12 cellular contexts compared by ENCODE assay signal in the genomic region with DNA sequence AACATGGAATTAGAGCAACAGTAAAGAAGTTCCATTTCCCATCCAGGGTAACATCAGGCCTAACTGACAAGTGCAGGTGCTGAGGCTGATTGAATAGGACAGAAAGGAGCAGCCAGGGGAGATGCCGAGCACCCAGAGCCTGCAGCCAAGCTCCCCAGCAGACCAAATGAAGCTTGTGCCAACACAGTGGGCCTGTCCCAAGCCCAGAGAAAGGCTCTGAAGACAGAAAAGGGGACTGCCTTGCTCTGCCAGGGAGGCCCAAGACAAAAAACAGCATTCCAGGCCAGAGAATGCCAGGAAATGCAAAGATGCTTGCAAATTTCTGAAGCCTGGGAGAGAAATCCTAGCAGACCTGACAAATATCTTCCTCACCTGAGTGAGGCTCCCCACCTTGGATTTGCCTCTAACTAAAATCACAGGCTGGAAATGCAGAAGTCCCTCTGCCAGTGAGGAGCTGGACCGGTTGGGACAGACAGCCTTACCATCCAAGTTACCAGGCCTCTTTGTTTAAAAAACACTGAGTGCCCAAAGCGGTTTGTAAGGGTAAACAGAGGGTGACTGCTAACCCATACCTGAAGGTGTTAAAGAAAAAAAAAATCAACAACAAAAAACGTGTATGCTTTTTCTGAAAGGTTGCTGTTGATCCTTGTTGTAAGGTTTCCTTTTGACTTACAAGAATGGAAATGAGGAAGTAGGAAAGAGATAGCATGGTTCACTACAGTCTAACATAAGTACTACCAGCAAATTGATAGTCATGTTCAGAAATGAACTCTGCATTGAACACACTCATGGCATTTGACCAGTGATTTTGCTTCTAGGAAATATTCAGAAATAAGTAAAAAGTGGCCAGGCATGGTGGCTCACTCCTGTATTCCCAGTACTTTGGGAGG. TPM values are rescaled to one million over a fixed set of nuclear protein-coding genes. Genes with fewer than 3 reads are reported as not detected.
A peak's percentile ranks its signal among the peaks of the same experiment; 100 is the strongest.
DNase-seq lines count a peak whose midpoint lies in the region; ATAC-seq, FAIRE-seq and TF ChIP-seq lines count a peak whose summit lies in the region.
"Had no signal": no experiment of that assay in that cellular context is flagged by ENCODE, and none has a peak within 500 bp of the region (broad histone marks: within the 10 kb centered on the region; RNA-seq: fewer than 3 reads in every experiment).

No MANE protein-coding gene starts in this region.

- no peak overlapping the region for H3K4me3 ChIP-seq in H7 (ENCODE audit: insufficient read depth, low read depth, low read length)
- H3K4me3 ChIP-seq in iPS-20b (ENCODE audit: low read length), result no peak overlapping the region
- H3K4me3 ChIP-seq in A673 (ENCODE audit: low read depth, low read length, poor library complexity, severe bottlenecking), result no peak overlapping the region
- no peak overlapping the region for H3K4me3 ChIP-seq in pancreas
- H3K4me3 ChIP-seq: transverse colon had no signal

- intact Hi-C loops in A673 (cut with micrococcal nuclease; ENCODE audit: unreplicated experiment) (no loop called here), pancreas (cut with DNase I) (no loop called here)

- BruUV-seq in A673 (replicated peaks; lab: Mats Ljungman, UMichigan), result no TSS peak

- peak overlapping the region; percentile 2; the same call in 1 of the 2 replicates for H3K9ac ChIP-seq in iPS-20b (ENCODE audit: low read depth, low read length)

- H3K27ac ChIP-seq in iPS-20b (ENCODE audit: low read length) (no peak overlapping the region), A673 (ENCODE audit: low read depth, low read length, poor library complexity, severe bottlenecking) (no peak overlapping the region), pancreas (no peak overlapping the region)
- H3K27ac ChIP-seq: transverse colon had no signal

- POLR2A ChIA-PET in A673 (lab: Charles Lee; ENCODE audit: low non-redundant PET), result no interaction called here

- H3K36me3 ChIP-seq in H7 (replicated peaks; ENCODE audit: control insufficient read depth, insufficient read depth, low read length) (no peaks in the 10 kb centered on the region), iPS-20b (ENCODE audit: insufficient read depth, low read depth, low read length) (no peaks in the 10 kb centered on the region), A673 (ENCODE audit: insufficient read depth, low read length, poor library complexity, severe bottlenecking) (no peaks in the 10 kb centered on the region), pancreas (no peaks in the 10 kb centered on the region)
- H3K36me3 ChIP-seq: transverse colon had no signal

- H3K4me1 ChIP-seq in iPS-20b (ENCODE audit: insufficient read depth, low read length) (peaks cover 18% of the 10 kb centered on the region), A673 (ENCODE audit: insufficient read depth, low read length, poor library complexity, severe bottlenecking) (no peaks in the 10 kb centered on the region), pancreas (peaks cover 6 to 10% (median 8%) of the 10 kb centered on the region in 3 donors)

- ATAC-seq in GM18861 (IDR thresholded peaks at IDR 0.05; ENCODE audit: unreplicated experiment) (peak; percentile 96), HG03575 (IDR thresholded peaks at IDR 0.05; ENCODE audit: extremely low read depth, insufficient number of reproducible peaks, low FRiP score, unreplicated experiment) (peak; percentile 92), pancreas (no peak)

- H3K27me3 ChIP-seq in H7 (ENCODE audit: control insufficient read depth, insufficient read depth, low read length) (no peaks in the 10 kb centered on the region), iPS-20b (ENCODE audit: insufficient read depth, low read length) (no peaks in the 10 kb centered on the region), A673 (replicated peaks; ENCODE audit: insufficient read depth, low read depth, low read length, poor library complexity) (no peaks in the 10 kb centered on the region), pancreas (no peaks in the 10 kb centered on the region)
- H3K27me3 ChIP-seq: transverse colon had no signal

- CTCF ChIA-PET in A673 (lab: Charles Lee), result no interaction called here

- 54 to 70% methylated on average over 4 of the region's 4 CpGs for WGBS in pancreas, 2 donors

- no peaks in the 10 kb centered on the region for H3K9me3 ChIP-seq in iPS-20b (ENCODE audit: insufficient read depth, low read depth, low read length)
- H3K9me3 ChIP-seq in A673 (ENCODE audit: low read depth, low read length, poor library complexity, severe bottlenecking), result no peaks in the 10 kb centered on the region
- no peaks in the 10 kb centered on the region for H3K9me3 ChIP-seq in pancreas
- H3K9me3 ChIP-seq: transverse colon had no signal

- DNase-seq in H7 (peak; percentile 38), A673 (ENCODE audit: low spot score) (no peak), D341Med (ENCODE audit: low spot score) (no peak), DMS 273 (lab: John Stamatoyannopoulos, UW; ENCODE audit: unreplicated experiment) (no peak), pancreas (no peak)
- DNase-seq: activated CD4-positive, CD25-positive, alpha-beta regulatory T cell; NCI-H2081 treated with DMSO at 0.1 percent for 48 hours; small intestine; transverse colon had no signal

- TF ChIP-seq CTCF in A673 (conservative IDR thresholded peaks at IDR 0.05; ENCODE audit: low read depth, low read length) (no peak), pancreas (IDR thresholded peaks at IDR 0.05) (no peak)

- FAIRE-seq in pancreas (lab: Jason Lieb, UNC), result no peak
- FAIRE-seq: small intestine had no signal

RNA-seq across cellular contexts. Expression of gene HMGB1, which starts 11.9 kb away (rescaled TPM):
- total RNA-seq in H7 (2014; rRNA removed; shearing (Covaris generic)), result 507 and 508 TPM in 2 replicates
- total RNA-seq in A673 (2021), result 1,533 and 1,602 TPM in 2 replicates
- total RNA-seq in pancreas, result 100 to 1,000 TPM in 1 of 6 donors, 10 to 100 TPM in 5; 53.5 to 116 (median 75.7) TPM
- 100 to 1,000 TPM; 101 to 196 TPM for polyA plus RNA-seq in pancreas

RNA-seq across cellular contexts. Expression of gene UBE2L5, which starts 55.3 kb away (rescaled TPM):
- not detected in 2 replicates for total RNA-seq in H7 (2014; rRNA removed; shearing (Covaris generic))
- total RNA-seq in A673 (2021) (0.21 TPM in 1 of 2 replicates, not detected in the other), pancreas (not detected)
- under 1 TPM in 1 of 2 donors, not detected in 1; 0.02 TPM for polyA plus RNA-seq in pancreas
- total RNA-seq: transverse colon had no signal
- polyA plus RNA-seq: small intestine had no signal

Comparison
In these comparisons a context has a peak if more than half of its experiments do, and no peak if none do; other contexts are left out.
1. ATAC-seq: peak in GM18861 (single experiment) and HG03575 (single experiment); none in pancreas (0 of 4).